8 cellular contexts compared by ENCODE assay signal in the genomic region with DNA sequence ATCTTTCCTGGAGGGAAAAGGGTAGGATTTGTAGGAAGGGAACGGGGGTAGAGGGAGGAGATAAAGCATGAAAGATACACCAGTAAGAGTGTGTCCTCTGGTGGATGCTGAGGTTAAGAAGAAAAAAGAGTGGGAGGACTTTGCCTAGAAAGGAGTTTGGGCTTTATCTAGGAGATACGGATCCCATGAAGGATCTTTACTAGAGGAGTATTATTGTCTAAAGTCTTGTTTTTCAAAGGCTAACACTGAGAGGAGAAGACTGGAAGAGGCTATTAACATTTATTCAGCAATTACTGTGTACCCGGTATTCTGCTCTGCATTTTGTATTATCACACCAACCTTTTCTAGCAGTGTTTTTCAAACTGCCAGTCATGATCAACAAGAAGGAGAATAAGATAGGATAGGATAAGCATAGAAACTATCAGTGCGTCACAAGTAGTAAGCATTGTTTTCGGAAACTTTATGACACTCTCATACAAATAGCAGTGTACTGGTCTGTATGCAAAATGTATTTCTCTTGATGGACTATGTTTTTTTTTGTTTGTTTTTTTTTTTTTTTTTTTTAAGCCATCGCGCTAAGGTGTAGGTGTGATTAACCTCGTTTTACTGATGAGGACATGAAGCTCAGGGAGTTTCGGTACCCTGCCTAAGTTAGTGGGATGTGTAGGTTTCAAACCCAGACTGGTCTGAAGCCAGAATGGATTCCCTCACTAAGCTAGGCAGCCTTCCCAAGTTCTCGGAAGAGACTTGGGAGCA. TPM values are rescaled to one million over a fixed set of nuclear protein-coding genes. Genes with fewer than 3 reads are reported as not detected.
DNase-seq lines count a peak whose midpoint lies in the region; ATAC-seq and TF ChIP-seq lines count a peak whose summit lies in the region.

No MANE protein-coding gene starts in this region.

- intact Hi-C loops in heart right ventricle (cut with DNase I) (loop anchor here in 8 of 10 donors (2.0 to 10.0 kb wide), 5 partner anchors 48 to 76 kb away; a partner anchor contains a TSS), cardiac septum (cut with DNase I) (loop anchor here (1.0 to 10.0 kb wide), 2 partner anchors 47 to 200 kb away; a partner anchor contains a TSS), breast epithelium (cut with DNase I; ENCODE audit: low total_unique reads) (loop anchor here (5.0 kb wide), 1 partner anchor 52 kb away; a partner anchor contains a TSS)

- peaks cover 2% of the 10 kb centered on the region for H3K79me2 ChIP-seq in mesendoderm (ENCODE audit: control insufficient read depth, insufficient read depth, low read length)

- no peaks in the 10 kb centered on the region for H3K27me3 ChIP-seq in heart right ventricle
- H3K27me3 ChIP-seq in breast epithelium = no peaks in the 10 kb centered on the region
- H3K27me3 ChIP-seq in mesendoderm (ENCODE audit: insufficient read depth, low read length, poor library complexity) = no peaks in the 10 kb centered on the region

- no peak overlapping the region for H2BK5ac ChIP-seq in mesendoderm (ENCODE audit: low read length)

- no peak overlapping the region for H4K8ac ChIP-seq in mesendoderm (ENCODE audit: low read depth, low read length)

- H3K36me3 ChIP-seq in heart right ventricle = peaks cover 0 to 6% (median 0%) of the 10 kb centered on the region in 9 donors
- H3K36me3 ChIP-seq in breast epithelium = no peaks in the 10 kb centered on the region
- no peaks in the 10 kb centered on the region for H3K36me3 ChIP-seq in mesendoderm (ENCODE audit: control insufficient read depth, insufficient read depth, low read length)
- no peaks in the 10 kb centered on the region for H3K36me3 ChIP-seq in urinary bladder (ENCODE audit: insufficient read depth)

- H2BK120ac ChIP-seq in mesendoderm (ENCODE audit: low read depth, low read length) = no peak overlapping the region

- no peak for DNase-seq in heart right ventricle
- no peak for DNase-seq in cardiac septum (ENCODE audit: low spot score)
- DNase-seq in breast epithelium (ENCODE audit: low spot score in 2 of 2) = no peak
- peak; percentile 38 for DNase-seq in mesendoderm
- no peak for DNase-seq in ureter (ENCODE audit: low spot score)

- no peaks in the 10 kb centered on the region for H3K9me3 ChIP-seq in heart right ventricle
- no peaks in the 10 kb centered on the region for H3K9me3 ChIP-seq in breast epithelium

- TF ChIP-seq CTCF in heart right ventricle (IDR thresholded peaks at IDR 0.05) (no peak), breast epithelium (IDR thresholded peaks at IDR 0.05) (no peak)

- H3K4me2 ChIP-seq in mesendoderm (ENCODE audit: low read length) = peak overlapping the region; percentile 90

- H3K27ac ChIP-seq in heart right ventricle (peak overlapping the region; percentile 77 to 100 (median 90)), breast epithelium (peak overlapping the region; percentile 98 to 100), mesendoderm (ENCODE audit: low read depth, low read length) (no peak overlapping the region), urinary bladder (ENCODE audit: low read depth) (peak overlapping the region; percentile 84)

- no peak overlapping the region for H2BK15ac ChIP-seq in mesendoderm (replicated peaks; ENCODE audit: low read depth)

- H4K5ac ChIP-seq in mesendoderm (ENCODE audit: low read length) = no peak overlapping the region

- peaks cover 3 to 44% (median 39%) of the 10 kb centered on the region in 9 donors for H3K4me1 ChIP-seq in heart right ventricle
- H3K4me1 ChIP-seq in breast epithelium = peaks cover 5 to 26% of the 10 kb centered on the region in 2 donors
- no peaks in the 10 kb centered on the region for H3K4me1 ChIP-seq in mesendoderm (ENCODE audit: control insufficient read depth, low read depth, low read length)
- no peaks in the 10 kb centered on the region for H3K4me1 ChIP-seq in urinary bladder (ENCODE audit: insufficient read depth)

- H3K4me3 ChIP-seq in heart right ventricle = peak overlapping the region; percentile 53 to 98 (median 74)
- H3K4me3 ChIP-seq in breast epithelium = peak overlapping the region; percentile 56 to 88 (median 76)
- H3K4me3 ChIP-seq in mesendoderm (ENCODE audit: low read length) = peak overlapping the region; percentile 47
- H3K4me3 ChIP-seq in urinary bladder (ENCODE audit: low read depth, low read length) = peak overlapping the region; percentile 56

- no peak overlapping the region for H3K18ac ChIP-seq in mesendoderm (ENCODE audit: low read length)

- no peak for TF ChIP-seq POLR2A in breast epithelium (IDR thresholded peaks at IDR 0.05)

- H3K9ac ChIP-seq in mesendoderm (ENCODE audit: low read length) = peak overlapping the region; percentile 78

- no peak overlapping the region for H3K23ac ChIP-seq in mesendoderm (ENCODE audit: low read length)

- H3K4ac ChIP-seq in mesendoderm (ENCODE audit: low read depth, low read length) = no peak overlapping the region

- no peak overlapping the region for H2AK5ac ChIP-seq in mesendoderm (ENCODE audit: low read length)

- H3K79me1 ChIP-seq in mesendoderm (ENCODE audit: low read length) = peaks cover 2% of the 10 kb centered on the region

- peak overlapping the region; percentile 86 for H3K56ac ChIP-seq in mesendoderm (ENCODE audit: low read length)

- ATAC-seq in heart right ventricle = no peak
- ATAC-seq in HG03139 (IDR thresholded peaks at IDR 0.05; ENCODE audit: unreplicated experiment) = no peak
- ATAC-seq in HG02981 (IDR thresholded peaks at IDR 0.05; ENCODE audit: unreplicated experiment) = no peak

- WGBS in heart right ventricle, 2 donors = 32 to 42% methylated on average over 10 of the region's 10 CpGs
- no CpG with 5 or more reads among the region's 10 CpGs for WGBS in mesendoderm (ENCODE audit: extremely low coverage, insufficient coverage, low lambda C conversion rate)
- WGBS in urinary bladder = 33% methylated on average over 10 of the region's 10 CpGs

RNA-seq across cellular contexts. Expression of a gene that starts 1.4 kb away (rescaled TPM):
- total RNA-seq in heart right ventricle = 10 to 100 TPM; 13.0 to 18.3 (median 15.9) TPM
- polyA plus RNA-seq in heart right ventricle = 1 to 10 TPM; 4.3 to 8.0 TPM
- total RNA-seq in cardiac septum = 16.3 TPM
- 1 to 10 TPM; 4.6 to 9.8 (median 5.6) TPM for total RNA-seq in breast epithelium
- 32.7 TPM for polyA plus RNA-seq in mesendoderm (2013, experiment 1 of 2)
- polyA plus RNA-seq in mesendoderm (2013, experiment 2 of 2) = 32.4 TPM
- total RNA-seq in urinary bladder = 1.9 TPM
- polyA plus RNA-seq in urinary bladder = 16.0 TPM
- 22.7 TPM for total RNA-seq in ureter

RNA-seq across cellular contexts. Expression of a gene that starts 43.7 kb away (rescaled TPM):
- total RNA-seq in heart right ventricle (under 1 TPM; 0.05 to 0.51 (median 0.20) TPM), cardiac septum (0.08 TPM), breast epithelium (1 to 10 TPM in 2 of 3 donors, under 1 TPM in 1; 0.48 to 5.3 (median 3.6) TPM), urinary bladder (2.2 TPM), ureter (9.2 TPM)
- polyA plus RNA-seq in heart right ventricle (1 to 10 TPM in 1 of 2 donors, under 1 TPM in 1; 0.22 to 1.9 TPM), urinary bladder (2.3 TPM)
- polyA plus RNA-seq in mesendoderm (2013, experiment 1 of 2) = 0.91 TPM
- polyA plus RNA-seq in mesendoderm (2013, experiment 2 of 2) = 0.78 TPM

RNA-seq across cellular contexts. Expression of a gene that starts 46.7 kb away (rescaled TPM):
- 10 to 100 TPM; 22.8 to 37.0 (median 31.5) TPM for total RNA-seq in heart right ventricle
- 10 to 100 TPM in 1 of 2 donors, 1 to 10 TPM in 1; 9.5 to 10.9 TPM for polyA plus RNA-seq in heart right ventricle
- 21.3 TPM for total RNA-seq in cardiac septum
- 10 to 100 TPM; 28.3 to 61.2 (median 34.7) TPM for total RNA-seq in breast epithelium
- 2.6 TPM for polyA plus RNA-seq in mesendoderm (2013, experiment 1 of 2)
- 2.9 TPM for polyA plus RNA-seq in mesendoderm (2013, experiment 2 of 2)
- 6.6 TPM for total RNA-seq in urinary bladder
- polyA plus RNA-seq in urinary bladder = 8.2 TPM
- total RNA-seq in ureter = 40.9 TPM

RNA-seq across cellular contexts. Expression of a gene that starts 53.6 kb away (rescaled TPM):
- total RNA-seq in heart right ventricle = 10 to 100 TPM; 25.6 to 38.2 (median 34.5) TPM
- 10 to 100 TPM; 20.6 to 82.5 TPM for polyA plus RNA-seq in heart right ventricle
- total RNA-seq in cardiac septum = 32.1 TPM
- 100 to 1,000 TPM in 1 of 3 donors, 10 to 100 TPM in 2; 49.2 to 108 (median 54.9) TPM for total RNA-seq in breast epithelium
- 6.6 TPM for polyA plus RNA-seq in mesendoderm (2013, experiment 1 of 2)
- 7.7 TPM for polyA plus RNA-seq in mesendoderm (2013, experiment 2 of 2)
- 27.4 TPM for total RNA-seq in urinary bladder
- polyA plus RNA-seq in urinary bladder = 41.0 TPM
- 36.5 TPM for total RNA-seq in ureter
